15 cellular contexts compared by ENCODE assay signal in genomic region chr12:3293446-3294161, GRCh38.
DNase-seq lines count a peak whose midpoint lies in the region; ATAC-seq and TF ChIP-seq lines count a peak whose summit lies in the region.
"Had no signal": no experiment of that assay in that cellular context is flagged by ENCODE, and none has a peak within 500 bp of the region (broad histone marks: within the 10 kb centered on the region; RNA-seq: fewer than 3 reads in every experiment).

No MANE protein-coding gene starts in this region.

- H3K4me3 ChIP-seq in BLaER1 (no peak overlapping the region), HFF-Myc (replicated peaks; ENCODE audit: low read depth, low read length) (no peak overlapping the region)
- H3K4me3 ChIP-seq: esophagus squamous epithelium had no signal

- H3K9me3 Mint-ChIP-seq in T-cell = no peaks in the 10 kb centered on the region
- H3K9me3 Mint-ChIP-seq: naive B cell; T-helper 2 cell treated with Interferon-gamma antibody and Interleukin-4, amounts not matched to agents 5 μg/mL and 100 μg/mL, for 36 hours had no signal

- H3K9me3 ChIP-seq in BLaER1 = no peaks in the 10 kb centered on the region
- H3K9me3 ChIP-seq: esophagus squamous epithelium had no signal

- H3K4me1 ChIP-seq in BLaER1 = peaks cover 42% of the 10 kb centered on the region

- no peaks in the 10 kb centered on the region for H3K36me3 Mint-ChIP-seq in T-cell
- H3K36me3 Mint-ChIP-seq: naive B cell had no signal

- H3K4me2 ChIP-seq in BLaER1 = peak overlapping the region; percentile 81

- DNase-seq in HFF-Myc (ENCODE audit: extremely low read depth, low read depth) (no peak), astrocyte of the hippocampus (ENCODE audit: low read depth, low spot score) (peak; percentile 58), hepatic stellate cell (ENCODE audit: low spot score) (peak; percentile 53), T-cell (no peak), GM13976 (ENCODE audit: low spot score) (no peak)
- DNase-seq: activated naive CD4-positive, alpha-beta T cell treated with Interleukin-2 at 50 U/mL for 16 hours; esophagus squamous epithelium; naive B cell; NCI-H1105 treated with DMSO at 0.1 percent for 48 hours; NCI-H774 had no signal

- no peak overlapping the region for H3K9ac ChIP-seq in BLaER1

- TF ChIP-seq CTCF in HFF-Myc (IDR thresholded peaks at IDR 0.05; ENCODE audit: low read depth, low read length, missing control alignments) = peak; percentile 5
- no peak for TF ChIP-seq CTCF in GM13976 (IDR thresholded peaks at IDR 0.05; ENCODE audit: borderline replicate concordance, control extremely low read depth, extremely low read depth, insufficient read depth, missing control alignments)

- CTCF ChIA-PET in T-cell (lab: Charles Lee) = no interaction called here

- H3K27me3 ChIP-seq in BLaER1 = no peaks in the 10 kb centered on the region

- H3K27me3 Mint-ChIP-seq in T-cell = peaks cover 3 to 8% of the 10 kb centered on the region in 2 donors

- H4K20me1 ChIP-seq in BLaER1 = no peaks in the 10 kb centered on the region

- H3K27ac Mint-ChIP-seq in T-cell = no peak overlapping the region
- H3K27ac Mint-ChIP-seq: T-helper 2 cell treated with Interferon-gamma antibody and Interleukin-4, amounts not matched to agents 5 μg/mL and 100 μg/mL, for 36 hours had no signal

- no peaks in the 10 kb centered on the region for H3K36me3 ChIP-seq in BLaER1
- H3K36me3 ChIP-seq: esophagus squamous epithelium had no signal

- no peak overlapping the region for H3K27ac ChIP-seq in BLaER1
- H3K27ac ChIP-seq: esophagus squamous epithelium had no signal

- H3K4me3 Mint-ChIP-seq in T-cell = no peak overlapping the region
- H3K4me3 Mint-ChIP-seq: T-helper 2 cell treated with Interferon-gamma antibody and Interleukin-4, amounts not matched to agents 5 μg/mL and 100 μg/mL, for 36 hours had no signal

- in situ Hi-C loops in GM13976 (cut with MboI; ENCODE audit: low sequenced_read_pairs, unreplicated experiment) = no loop called here

- ATAC-seq in GM19035 (IDR thresholded peaks at IDR 0.05; ENCODE audit: unreplicated experiment) (no peak), T-cell (replicated peaks in 1 of 4) (no peak), HG02970 (IDR thresholded peaks at IDR 0.05; ENCODE audit: low FRiP score, unreplicated experiment) (no peak)
- ATAC-seq: sciatic nerve had no signal

- H3K4me1 Mint-ChIP-seq in T-cell = no peaks in the 10 kb centered on the region
- H3K4me1 Mint-ChIP-seq: naive B cell had no signal

- POLR2A ChIA-PET in T-cell (lab: Charles Lee) = no interaction called here

Comparison
In these comparisons a context has a peak if more than half of its experiments do, and no peak if none do; other contexts are left out.
1. DNase-seq: peak in astrocyte of the hippocampus (single experiment) and hepatic stellate cell (single experiment); none in HFF-Myc (single experiment), T-cell (0 of 34) and GM13976 (single experiment).